ENCODE assay signal across 25 cellular contexts in genomic region chr4:112933790-112934189, GRCh38.
A peak's percentile ranks its signal among the peaks of the same experiment; 100 is the strongest.
DNase-seq lines count a peak whose midpoint lies in the region; ATAC-seq, FAIRE-seq and TF ChIP-seq lines count a peak whose summit lies in the region.
"Had no signal": no experiment of that assay in that cellular context is flagged by ENCODE, and none has a peak within 500 bp of the region (broad histone marks: within the 10 kb centered on the region; RNA-seq: fewer than 3 reads in every experiment).

No MANE protein-coding gene starts in this region.

- H4K20me1 ChIP-seq in HepG2 (ENCODE audit: insufficient read depth, low read length), result no peaks in the 10 kb centered on the region
- H4K20me1 ChIP-seq: BLaER1 treated with 17β-estradiol and CSF1 and Interleukin-3, amounts not matched to agents 10 nM and 100 nM had no signal

- no peaks in the 10 kb centered on the region for H3K79me2 ChIP-seq in HepG2 (ENCODE audit: insufficient read depth, low read length)

- intact Hi-C loops in HepG2 (cut with micrococcal nuclease; ENCODE audit: unreplicated experiment), result no loop called here
- intact Hi-C loops in right lobe of liver (cut with DNase I), result loop anchor here in 1 of 2 donors (10.0 kb wide), 1 partner anchor 79 kb away; no protein-coding TSS in a partner anchor
- intact Hi-C loops in CD14-positive monocyte (cut with micrococcal nuclease), result no loop called here

- peaks cover 6% of the 10 kb centered on the region for H3K4me1 Mint-ChIP-seq in endodermal cell
- peaks cover 10% of the 10 kb centered on the region for H3K4me1 Mint-ChIP-seq in nephron progenitor cell
- H3K4me1 Mint-ChIP-seq in CD14-positive monocyte, result no peaks in the 10 kb centered on the region
- H3K4me1 Mint-ChIP-seq: CD4-positive, alpha-beta memory T cell had no signal

- POLR2A ChIA-PET in HepG2 (lab: Yijun Ruan, JAX), result no interaction called here

- CTCF ChIA-PET in HepG2 (lab: Yijun Ruan, JAX; ENCODE audit: low intra/inter-chr PET ratio, low total read pairs), result no interaction called here

- no peak for DNase-seq in HepG2 (ENCODE audit: low spot score)
- DNase-seq in right lobe of liver, result no peak
- DNase-seq in endodermal cell, result no peak
- no peak for DNase-seq in nephron progenitor cell
- no peak for DNase-seq in WERI-Rb-1
- no peak for DNase-seq in CD14-positive monocyte (ENCODE audit: low spot score)
- no peak for DNase-seq in urothelium cell line (ENCODE audit: low spot score)
- DNase-seq: 8988T; ACHN; AML-193; BE2C; Calu3; CD4-positive, alpha-beta memory T cell; COR-L47; DMS53; DMS79 treated with DMSO at 0.1 percent for 48 hours; GF-D8; GM23248; H9 had no signal

- no peaks in the 10 kb centered on the region for H3K4me1 ChIP-seq in HepG2 (ENCODE audit: insufficient read depth, low read length)
- H3K4me1 ChIP-seq in right lobe of liver, result no peaks in the 10 kb centered on the region
- peaks cover 10% of the 10 kb centered on the region; the same call in 1 of the 2 replicates for H3K4me1 ChIP-seq in HUES48 (ENCODE audit: control insufficient read depth, insufficient read depth, low read length)
- no peaks in the 10 kb centered on the region for H3K4me1 ChIP-seq in endodermal cell (ENCODE audit: control insufficient read depth, insufficient read depth, low read length)
- H3K4me1 ChIP-seq: A549, BE2C had no signal

- H3K27me3 ChIP-seq in HepG2 (ENCODE audit: control insufficient read depth in 1 of 2, insufficient read depth in 2 of 2, low read length in 2 of 2) (no peaks in the 10 kb centered on the region; a peak in 1 of 5 replicates), right lobe of liver (no peaks in the 10 kb centered on the region), HUES48 (ENCODE audit: control insufficient read depth, insufficient read depth, low read length) (no peaks in the 10 kb centered on the region), endodermal cell (ENCODE audit: control insufficient read depth, insufficient read depth, low read length, poor library complexity, severe bottlenecking) (no peaks in the 10 kb centered on the region), WERI-Rb-1 (ENCODE audit: insufficient read depth, low read depth, severe bottlenecking) (no peaks in the 10 kb centered on the region)
- H3K27me3 ChIP-seq: BE2C; BLaER1 treated with 17β-estradiol and CSF1 and Interleukin-3, amounts not matched to agents 10 nM and 100 nM had no signal

- H3K4me2 ChIP-seq in HepG2 (ENCODE audit: low read depth, low read length), result no peak overlapping the region
- H3K4me2 ChIP-seq: A549; BLaER1 treated with 17β-estradiol and CSF1 and Interleukin-3, amounts not matched to agents 10 nM and 100 nM had no signal

- H3K27ac Mint-ChIP-seq in endodermal cell, result peak overlapping the region; percentile 31
- H3K27ac Mint-ChIP-seq in nephron progenitor cell, result peak overlapping the region; percentile 89
- no peak overlapping the region for H3K27ac Mint-ChIP-seq in CD14-positive monocyte
- H3K27ac Mint-ChIP-seq: CD4-positive, alpha-beta memory T cell had no signal

- TF ChIP-seq EP300 in HepG2 (IDR thresholded peaks at IDR 0.05; ENCODE audit: low read depth in 2 of 2, low read length in 2 of 2) (no peak), HepG2 (CRISPR knock-in tag; IDR thresholded peaks at IDR 0.05; ENCODE audit: borderline replicate concordance) (no peak)

- no peak for TF ChIP-seq CTCF in HepG2 (CRISPR knock-in tag; IDR thresholded peaks at IDR 0.05)
- TF ChIP-seq CTCF in right lobe of liver (IDR thresholded peaks at IDR 0.05), result no peak
- TF ChIP-seq CTCF in endodermal cell (conservative IDR thresholded peaks at IDR 0.05), result no peak
- TF ChIP-seq CTCF in nephron progenitor cell (IDR thresholded peaks at IDR 0.05), result no peak
- no peak for TF ChIP-seq CTCF in WERI-Rb-1 (IDR thresholded peaks at IDR 0.05; ENCODE audit: low read depth, low read length)
- TF ChIP-seq CTCF in CD14-positive monocyte (IDR thresholded peaks at IDR 0.05), result no peak

- H3K27me3 Mint-ChIP-seq in endodermal cell (ENCODE audit: insufficient read depth), result no peaks in the 10 kb centered on the region
- no peaks in the 10 kb centered on the region for H3K27me3 Mint-ChIP-seq in nephron progenitor cell (ENCODE audit: low read depth, poor library complexity)
- peaks cover 1 to 6% (median 2%) of the 10 kb centered on the region in 3 donors for H3K27me3 Mint-ChIP-seq in CD14-positive monocyte (ENCODE audit: low read depth in 3 of 3)

- no TSS peak for BruUV-seq in HepG2 (replicated peaks; lab: Mats Ljungman, UMichigan)

- no peak overlapping the region for H3K4me3 Mint-ChIP-seq in endodermal cell
- H3K4me3 Mint-ChIP-seq in nephron progenitor cell, result no peak overlapping the region
- no peak overlapping the region for H3K4me3 Mint-ChIP-seq in CD14-positive monocyte
- H3K4me3 Mint-ChIP-seq: CD4-positive, alpha-beta memory T cell; H9 had no signal

- TF ChIP-seq POLR2A in HepG2 (IDR thresholded peaks at IDR 0.05; ENCODE audit: insufficient read depth in 1 of 2, low read depth in 2 of 2, low read length in 2 of 2), result no peak
- no peak for TF ChIP-seq POLR2A in right lobe of liver (IDR thresholded peaks at IDR 0.05)

- FAIRE-seq in HepG2 (lab: Jason Lieb, UNC), result no peak
- no peak for FAIRE-seq in urothelium cell line (lab: Jason Lieb, UNC)
- FAIRE-seq: A549, GM12892, GM19239 had no signal

- H3K36me3 Mint-ChIP-seq in endodermal cell (ENCODE audit: low read depth), result peaks cover 57% of the 10 kb centered on the region
- H3K36me3 Mint-ChIP-seq in nephron progenitor cell (ENCODE audit: low read depth), result peaks cover 9% of the 10 kb centered on the region
- H3K36me3 Mint-ChIP-seq in CD14-positive monocyte, result no peaks in the 10 kb centered on the region
- H3K36me3 Mint-ChIP-seq: CD4-positive, alpha-beta memory T cell had no signal

- H3K9ac ChIP-seq in HepG2 (ENCODE audit: insufficient read depth, low read depth, low read length) (no peak overlapping the region), HUES48 (ENCODE audit: low read depth, low read length) (peak overlapping the region; percentile 12; the same call in 1 of the 2 replicates), endodermal cell (ENCODE audit: extremely low read depth, low read length, poor library complexity, severe bottlenecking) (no peak overlapping the region)
- H3K9ac ChIP-seq: BLaER1 treated with 17β-estradiol and CSF1 and Interleukin-3, amounts not matched to agents 10 nM and 100 nM; GM23248 had no signal

- peaks cover 3% of the 10 kb centered on the region for H3K9me3 Mint-ChIP-seq in endodermal cell
- peaks cover 4% of the 10 kb centered on the region for H3K9me3 Mint-ChIP-seq in nephron progenitor cell
- H3K9me3 Mint-ChIP-seq in CD14-positive monocyte, result no peaks in the 10 kb centered on the region
- H3K9me3 Mint-ChIP-seq: H9 had no signal

- H3K27ac ChIP-seq in HepG2 (ENCODE audit: extremely low read length, insufficient read depth, low read length) (no peak overlapping the region), right lobe of liver (no peak overlapping the region), HUES48 (ENCODE audit: low read depth, low read length) (peak overlapping the region; percentile 29), endodermal cell (ENCODE audit: low read depth, low read length) (no peak overlapping the region), WERI-Rb-1 (no peak overlapping the region)
- H3K27ac ChIP-seq: A549; BLaER1 treated with 17β-estradiol and CSF1 and Interleukin-3, amounts not matched to agents 10 nM and 100 nM; GM23248 had no signal

- no peak overlapping the region for H3K4me3 ChIP-seq in HepG2 (replicated peaks in 1 of 3; ENCODE audit: insufficient read depth in 1 of 3, low read depth in 2 of 3, low read length in 3 of 3)
- H3K4me3 ChIP-seq in right lobe of liver, result no peak overlapping the region
- no peak overlapping the region for H3K4me3 ChIP-seq in HUES48 (ENCODE audit: low read depth, low read length)
- no peak overlapping the region for H3K4me3 ChIP-seq in endodermal cell (ENCODE audit: low read length)
- H3K4me3 ChIP-seq in WERI-Rb-1 (ENCODE audit: low read depth, low read length), result no peak overlapping the region
- H3K4me3 ChIP-seq: A549; BLaER1 treated with 17β-estradiol and CSF1 and Interleukin-3, amounts not matched to agents 10 nM and 100 nM; GM23248 had no signal

- ATAC-seq in HepG2 (no peak), right lobe of liver (no peak)
- ATAC-seq: A549, HCT116 had no signal

- in situ Hi-C loops in HepG2 (cut with HindIII; ENCODE audit: extremely low pct_ligation_motif_present, low pct_unique_long_range_greater_than_20kb), result loop anchor here (25.0 kb wide), 1 partner anchor 596 kb away; no protein-coding TSS in a partner anchor

- no peaks in the 10 kb centered on the region for H3K9me3 ChIP-seq in HepG2 (ENCODE audit: low read length)
- no peaks in the 10 kb centered on the region for H3K9me3 ChIP-seq in right lobe of liver
- H3K9me3 ChIP-seq in HUES48 (ENCODE audit: control insufficient read depth, insufficient read depth, low read length), result no peaks in the 10 kb centered on the region
- H3K9me3 ChIP-seq in endodermal cell (ENCODE audit: control insufficient read depth, low read length), result no peaks in the 10 kb centered on the region
- H3K9me3 ChIP-seq in WERI-Rb-1 (ENCODE audit: severe bottlenecking), result peaks cover 6% of the 10 kb centered on the region
- H3K9me3 ChIP-seq: A549; BE2C; BLaER1 treated with 17β-estradiol and CSF1 and Interleukin-3, amounts not matched to agents 10 nM and 100 nM had no signal

- H2AFZ ChIP-seq in HepG2 (ENCODE audit: low read length), result no peak overlapping the region
- H2AFZ ChIP-seq: GM23248 had no signal

- TF ChIP-seq RAD21 in HepG2 (CRISPR knock-in tag; IDR thresholded peaks at IDR 0.05), result no peak

- 27% methylated on average over 5 of the region's 5 CpGs for WGBS in HepG2 (ENCODE audit: low lambda C conversion rate)
- WGBS in right lobe of liver (ENCODE audit: insufficient coverage, low coverage, low lambda C conversion rate, missing lambda C conversion rate), result 55% methylated on average over 5 of the region's 5 CpGs
- WGBS in endodermal cell (ENCODE audit: insufficient coverage in 1 of 2, insufficient read length in 1 of 2), 2 experiments, result 87 to 89% methylated on average over 4 to 5 of the region's 5 CpGs

- H3K36me3 ChIP-seq in HepG2 (replicated peaks in 1 of 2; ENCODE audit: control insufficient read depth in 1 of 2, insufficient read depth in 2 of 2, low read length in 2 of 2), result no peaks in the 10 kb centered on the region
- H3K36me3 ChIP-seq in right lobe of liver, result no peaks in the 10 kb centered on the region
- no peaks in the 10 kb centered on the region for H3K36me3 ChIP-seq in HUES48 (ENCODE audit: control insufficient read depth, insufficient read depth, low read length)
- H3K36me3 ChIP-seq in endodermal cell (ENCODE audit: control insufficient read depth, insufficient read depth, low read length), result peaks cover 21% of the 10 kb centered on the region
- H3K36me3 ChIP-seq in WERI-Rb-1, result peaks cover 4% of the 10 kb centered on the region; the same call in 1 of the 2 replicates
- H3K36me3 ChIP-seq: BE2C; BLaER1 treated with 17β-estradiol and CSF1 and Interleukin-3, amounts not matched to agents 10 nM and 100 nM had no signal

TF ChIP-seq in HepG2, 621 proteins besides CTCF, POLR2A, EP300 and RAD21 (continues in another document):
- TF ChIP-seq CREB1 (IDR thresholded peaks at IDR 0.05) (peak; percentile 92), CREB1 (CRISPR knock-in tag; IDR thresholded peaks at IDR 0.05) (no peak), ATF7 (IDR thresholded peaks at IDR 0.05) (peak; percentile 99), ATF7 (CRISPR knock-in tag; IDR thresholded peaks at IDR 0.05) (no peak)

Comparison
In these comparisons a context has a peak if more than half of its experiments do, and no peak if none do; other contexts are left out.
1. H3K27ac Mint-ChIP-seq: peak in endodermal cell (single experiment) and nephron progenitor cell (single experiment); none in CD14-positive monocyte (0 of 7).